22 cellular contexts compared by ENCODE assay signal in genomic region chr2:58435246-58435645, GRCh38.
"Had no signal": no experiment of that assay in that cellular context is flagged by ENCODE, and none has a peak within 500 bp of the region (broad histone marks: within the 10 kb centered on the region; RNA-seq: fewer than 3 reads in every experiment).

No MANE protein-coding gene starts in this region.

- H3K4me3 ChIP-seq: gastrocnemius medialis, left lung, prostate gland, right atrium auricular region, stomach, thyroid gland had no signal

- H3K27ac ChIP-seq: gastrocnemius medialis, left lung, prostate gland, right atrium auricular region, stomach, thyroid gland had no signal

- DNase-seq: cortex of kidney; effector memory CD8-positive, alpha-beta T cell; foreskin fibroblast; gastrocnemius medialis; head of caudate nucleus; left cardiac atrium; left lung; mesenchymal stem cell; midbrain; naive thymus-derived CD4-positive, alpha-beta T cell; nucleus accumbens; stimulated activated CD4-positive, alpha-beta T cell treated with anti-CD3 and anti-CD28 coated beads, Interleukin-2, amount 100 ng/mL, for 24 hours; stimulated activated CD4-positive, alpha-beta T cell treated with anti-CD3 and anti-CD28 coated beads, Interleukin-4, amount 100 ng/mL, for 24 hours; stimulated activated naive CD4-positive, alpha-beta T cell treated with Interleukin-2 at 50 U/mL for 16 hours; stomach; thyroid gland had no signal

- H3K9me3 ChIP-seq: gastrocnemius medialis, left lung, prostate gland, right atrium auricular region, stomach, thyroid gland had no signal

- H3K27me3 Mint-ChIP-seq: type B pancreatic cell had no signal

- ATAC-seq: effector memory CD8-positive, alpha-beta T cell; gastrocnemius medialis; left cardiac atrium; left lung; naive thymus-derived CD4-positive, alpha-beta T cell; sciatic nerve; stimulated activated effector memory CD8-positive, alpha-beta T cell treated with anti-CD3 and anti-CD28 coated beads, Interleukin-12 subunit alpha, Interleukin-12 subunit beta, amount 100 ng/mL, for 72 hours had no signal

- H3K4me1 ChIP-seq: gastrocnemius medialis, left lung, prostate gland, right atrium auricular region, stomach, thyroid gland had no signal

- H3K4me3 Mint-ChIP-seq: effector memory CD8-positive, alpha-beta T cell; naive thymus-derived CD4-positive, alpha-beta T cell; nephron; stimulated activated effector memory CD8-positive, alpha-beta T cell treated with anti-CD3 and anti-CD28 coated beads, Interleukin-12 subunit alpha, Interleukin-12 subunit beta, amount 100 ng/mL, for 72 hours; type B pancreatic cell had no signal

- H3K27ac Mint-ChIP-seq: effector memory CD8-positive, alpha-beta T cell; naive thymus-derived CD4-positive, alpha-beta T cell; nephron; stimulated activated effector memory CD8-positive, alpha-beta T cell treated with anti-CD3 and anti-CD28 coated beads, Interleukin-12 subunit alpha, Interleukin-12 subunit beta, amount 100 ng/mL, for 72 hours; type B pancreatic cell had no signal

- H3K36me3 ChIP-seq: gastrocnemius medialis, left lung, prostate gland, right atrium auricular region, stomach, thyroid gland had no signal

- H3K9me3 Mint-ChIP-seq: stimulated activated effector memory CD8-positive, alpha-beta T cell treated with anti-CD3 and anti-CD28 coated beads, Interleukin-12 subunit alpha, Interleukin-12 subunit beta, amount 100 ng/mL, for 72 hours; type B pancreatic cell had no signal

- H3K4me1 Mint-ChIP-seq: naive thymus-derived CD4-positive, alpha-beta T cell; nephron; stimulated activated effector memory CD8-positive, alpha-beta T cell treated with anti-CD3 and anti-CD28 coated beads, Interleukin-12 subunit alpha, Interleukin-12 subunit beta, amount 100 ng/mL, for 72 hours had no signal

- H3K36me3 Mint-ChIP-seq: naive thymus-derived CD4-positive, alpha-beta T cell; stimulated activated effector memory CD8-positive, alpha-beta T cell treated with anti-CD3 and anti-CD28 coated beads, Interleukin-12 subunit alpha, Interleukin-12 subunit beta, amount 100 ng/mL, for 72 hours; type B pancreatic cell had no signal

- H3K27me3 ChIP-seq: gastrocnemius medialis, left lung, right atrium auricular region, stomach, thyroid gland had no signal
